ENCODE assay signal across 14 cellular contexts in the genomic region with DNA sequence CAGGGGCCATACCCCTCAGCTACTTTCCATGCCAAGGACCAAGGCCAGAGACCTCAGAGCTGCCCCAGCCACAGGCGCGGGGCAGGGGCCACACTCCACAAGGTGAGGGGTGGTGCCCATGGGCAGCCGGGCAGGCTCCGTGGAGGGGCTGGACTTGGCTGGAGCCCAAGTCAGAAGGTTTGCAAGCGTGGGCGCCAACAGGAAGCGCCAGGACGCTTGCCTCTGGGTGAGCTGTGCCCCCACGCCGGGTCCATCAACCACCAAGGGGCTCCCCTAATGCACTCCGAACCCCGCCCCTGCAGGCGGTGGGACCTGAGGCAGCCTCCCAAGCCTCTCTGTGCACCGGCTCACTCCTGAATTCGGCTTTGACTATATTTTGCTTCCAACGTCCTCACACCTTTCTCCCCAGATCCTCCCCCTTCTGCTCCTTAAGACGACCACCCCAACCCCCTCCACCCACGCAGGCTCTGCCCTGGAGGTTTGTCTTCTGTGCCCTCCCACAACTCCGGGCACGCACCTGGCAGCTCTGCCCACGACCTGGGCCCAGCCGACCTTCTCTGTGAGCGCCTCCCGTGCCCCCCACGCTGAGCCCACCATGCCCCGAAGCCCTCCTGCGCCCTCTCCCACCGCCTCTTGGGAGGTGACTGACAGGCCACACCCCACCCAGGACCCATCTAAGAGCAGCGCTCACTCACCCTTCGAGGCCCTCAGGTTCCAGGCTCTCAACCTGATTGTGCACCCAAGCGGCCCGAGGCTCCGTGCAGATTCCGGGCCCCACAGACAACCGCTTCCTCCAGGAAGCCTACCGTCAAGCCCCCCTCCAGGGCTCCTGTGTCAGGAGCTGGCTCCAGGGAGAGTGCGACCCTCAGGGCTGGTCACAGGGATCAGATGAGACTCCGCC. TPM values are rescaled to one million over a fixed set of nuclear protein-coding genes. Genes with fewer than 3 reads are reported as not detected.
"Had no signal": no experiment of that assay in that cellular context is flagged by ENCODE, and none has a peak within 500 bp of the region (broad histone marks: within the 10 kb centered on the region; RNA-seq: fewer than 3 reads in every experiment).

No MANE protein-coding gene starts in this region.

- H3K4me3 ChIP-seq: body of pancreas, coronary artery, prostate gland, spleen, upper lobe of left lung had no signal

- H3K27me3 ChIP-seq: body of pancreas, upper lobe of left lung had no signal

- H3K27ac ChIP-seq: body of pancreas, coronary artery, prostate gland, spleen, upper lobe of left lung had no signal

- H3K36me3 ChIP-seq: prostate gland, spleen, upper lobe of left lung had no signal

- DNase-seq: activated CD4-positive, alpha-beta T cell treated with anti-CD3 and anti-CD28 coated beads, Interleukin-2, amount 10 ng/mL, durations not matched to agents 7 days and 5 days; activated CD4-positive, CD25-positive, alpha-beta regulatory T cell; activated CD8-positive, alpha-beta memory T cell treated with anti-CD3 and anti-CD28 coated beads for 24 hours; activated naive CD8-positive, alpha-beta T cell treated with anti-CD3 and anti-CD28 coated beads for 36 hours; amygdala; body of pancreas; foreskin fibroblast; glutamatergic neuron; hypothalamus; spleen had no signal

- H3K9me3 ChIP-seq: prostate gland had no signal

RNA-seq across cellular contexts. Expression of gene PKP3, which starts 2.6 kb away (rescaled TPM):
- polyA plus RNA-seq: neural cell had no signal

RNA-seq across cellular contexts. Expression of gene ANO9, which starts 50.4 kb away (rescaled TPM):
- polyA plus RNA-seq: neural cell had no signal
